Comparison of ENCODE assay signal across 9 cellular contexts in the genomic region with DNA sequence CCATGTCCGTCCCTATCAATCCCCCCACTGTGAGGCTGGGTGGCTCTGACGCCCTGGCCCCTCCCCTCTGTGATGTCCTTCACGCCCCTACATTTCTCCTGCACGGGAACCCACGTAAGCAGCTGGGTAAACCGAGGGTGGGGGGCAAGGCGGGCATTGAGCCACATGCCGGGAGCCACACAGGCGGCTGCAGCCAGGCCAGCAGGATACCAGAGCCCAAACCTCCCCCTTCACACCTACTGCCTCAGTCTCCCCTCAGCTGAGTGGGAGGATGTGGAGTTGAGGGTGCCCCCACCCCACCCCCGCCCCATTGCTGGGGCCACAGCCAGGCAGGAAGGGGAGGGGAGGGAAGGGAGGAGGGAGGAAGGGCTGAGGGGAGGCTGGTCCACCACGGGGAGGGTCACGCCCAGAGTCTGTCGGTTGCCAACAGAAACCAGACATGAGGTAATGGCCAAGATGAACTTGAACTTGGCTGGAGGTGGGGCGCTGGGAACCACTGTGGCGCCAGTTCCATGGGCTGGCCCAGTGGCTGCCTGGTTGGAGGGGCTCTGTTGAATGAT. TPM values are rescaled to one million over a fixed set of nuclear protein-coding genes. Genes with fewer than 3 reads are reported as not detected.
DNase-seq lines count a peak whose midpoint lies in the region; ATAC-seq and TF ChIP-seq lines count a peak whose summit lies in the region.
"Had no signal": no experiment of that assay in that cellular context is flagged by ENCODE, and none has a peak within 500 bp of the region (broad histone marks: within the 10 kb centered on the region; RNA-seq: fewer than 3 reads in every experiment).

No MANE protein-coding gene starts in this region.

- peak overlapping the region; percentile 36 to 79 for H3K27ac ChIP-seq in esophagus (ENCODE audit: low read depth in 2 of 2, low read length in 1 of 2)
- H3K27ac ChIP-seq in mesendoderm (ENCODE audit: low read depth, low read length), result no peak overlapping the region
- peak overlapping the region; percentile 96 for H3K27ac ChIP-seq in vagina

- H3K36me3 ChIP-seq in esophagus (ENCODE audit: control insufficient read depth in 2 of 2, insufficient read depth in 2 of 2, low read length in 1 of 2) (peaks cover 0 to 45% of the 10 kb centered on the region in 2 donors), mesendoderm (ENCODE audit: control insufficient read depth, insufficient read depth, low read length) (no peaks in the 10 kb centered on the region), vagina (peaks cover 0 to 41% of the 10 kb centered on the region in 2 donors)

- no peak overlapping the region for H3K4me3 Mint-ChIP-seq in activated CD8-positive, alpha-beta T cell treated with anti-CD3 and anti-CD28 coated beads, Interleukin-2, amount 10 ng/mL, durations not matched to agents 7 days and 5 days
- H3K4me3 Mint-ChIP-seq in activated CD8-positive, alpha-beta T cell treated with anti-CD3 and anti-CD28 coated beads for 36 hours, result no peak overlapping the region
- H3K4me3 Mint-ChIP-seq: naive B cell had no signal

- peak overlapping the region; percentile 76 for H3K4ac ChIP-seq in mesendoderm (ENCODE audit: low read depth, low read length)

- H3K9me3 ChIP-seq in esophagus (ENCODE audit: control insufficient read depth in 2 of 2, insufficient read depth in 1 of 2, low read depth in 1 of 2, low read length in 1 of 2) (no peaks in the 10 kb centered on the region), vagina (no peaks in the 10 kb centered on the region)

- H3K9me3 Mint-ChIP-seq in activated CD8-positive, alpha-beta T cell treated with anti-CD3 and anti-CD28 coated beads, Interleukin-2, amount 10 ng/mL, durations not matched to agents 7 days and 5 days (ENCODE audit: insufficient read depth), result no peaks in the 10 kb centered on the region
- H3K9me3 Mint-ChIP-seq in activated CD8-positive, alpha-beta T cell treated with anti-CD3 and anti-CD28 coated beads for 36 hours, result no peaks in the 10 kb centered on the region
- H3K9me3 Mint-ChIP-seq: naive B cell had no signal

- H3K27me3 ChIP-seq in esophagus (ENCODE audit: control insufficient read depth in 1 of 2, insufficient read depth in 2 of 2, low read length in 2 of 2) (no peaks in the 10 kb centered on the region), mesendoderm (ENCODE audit: insufficient read depth, low read length, poor library complexity) (no peaks in the 10 kb centered on the region), vagina (no peaks in the 10 kb centered on the region)

- no peak overlapping the region for H2BK15ac ChIP-seq in mesendoderm (replicated peaks; ENCODE audit: low read depth)

- DNase-seq in activated CD8-positive, alpha-beta T cell treated with anti-CD3 and anti-CD28 coated beads, Interleukin-2, amount 10 ng/mL, durations not matched to agents 7 days and 5 days, result peak; percentile 33
- no peak for DNase-seq in activated CD8-positive, alpha-beta T cell treated with anti-CD3 and anti-CD28 coated beads for 36 hours
- DNase-seq in mesendoderm, result peak; percentile 95
- DNase-seq in vagina (ENCODE audit: extremely low spot score in 2 of 2), result peak in 1 of 2 donors; percentile 94
- no peak for DNase-seq in NCI-H2081 treated with DMSO at 0.1 percent for 48 hours (lab: John Stamatoyannopoulos, UW)
- no peak for DNase-seq in DMS79 treated with DMSO at 0.1 percent for 48 hours (lab: John Stamatoyannopoulos, UW)
- DNase-seq: naive B cell had no signal

- H2BK5ac ChIP-seq in mesendoderm (ENCODE audit: low read length), result peak overlapping the region; percentile 90

- H3K4me1 ChIP-seq in esophagus (ENCODE audit: control insufficient read depth in 2 of 2, insufficient read depth in 2 of 2, low read length in 1 of 2), result peaks cover 4 to 6% of the 10 kb centered on the region in 2 donors
- H3K4me1 ChIP-seq in mesendoderm (ENCODE audit: control insufficient read depth, low read depth, low read length), result peaks cover 6% of the 10 kb centered on the region
- peaks cover 40% of the 10 kb centered on the region for H3K4me1 ChIP-seq in vagina

- no peak for TF ChIP-seq CTCF in activated CD8-positive, alpha-beta T cell treated with anti-CD3 and anti-CD28 coated beads for 36 hours (IDR thresholded peaks at IDR 0.05)
- TF ChIP-seq CTCF in vagina (IDR thresholded peaks at IDR 0.05), result no peak

- POLR2A ChIA-PET in activated CD8-positive, alpha-beta T cell treated with anti-CD3 and anti-CD28 coated beads, Interleukin-2, amount 10 ng/mL, durations not matched to agents 7 days and 5 days (lab: Charles Lee), result no interaction called here
- POLR2A ChIA-PET in activated CD8-positive, alpha-beta T cell treated with anti-CD3 and anti-CD28 coated beads for 36 hours (lab: Charles Lee), result no interaction called here

- peak overlapping the region; percentile 73 for H3K23ac ChIP-seq in mesendoderm (ENCODE audit: low read length)

- peak overlapping the region; percentile 51 for H3K18ac ChIP-seq in mesendoderm (ENCODE audit: low read length)

- peak overlapping the region; percentile 60 for H3K9ac ChIP-seq in mesendoderm (ENCODE audit: low read length)

- peak; percentile 40 for ATAC-seq in activated CD8-positive, alpha-beta T cell treated with anti-CD3 and anti-CD28 coated beads, Interleukin-2, amount 10 ng/mL, durations not matched to agents 7 days and 5 days
- no peak for ATAC-seq in activated CD8-positive, alpha-beta T cell treated with anti-CD3 and anti-CD28 coated beads for 36 hours
- no peak for ATAC-seq in HG03280 (IDR thresholded peaks at IDR 0.05; ENCODE audit: unreplicated experiment)

- peak overlapping the region; percentile 94 for H3K56ac ChIP-seq in mesendoderm (ENCODE audit: low read length)

- H3K4me2 ChIP-seq in mesendoderm (ENCODE audit: low read length), result peak overlapping the region; percentile 61

- H3K36me3 Mint-ChIP-seq in activated CD8-positive, alpha-beta T cell treated with anti-CD3 and anti-CD28 coated beads, Interleukin-2, amount 10 ng/mL, durations not matched to agents 7 days and 5 days (ENCODE audit: low read depth), result no peaks in the 10 kb centered on the region
- peaks cover 5% of the 10 kb centered on the region for H3K36me3 Mint-ChIP-seq in activated CD8-positive, alpha-beta T cell treated with anti-CD3 and anti-CD28 coated beads for 36 hours (ENCODE audit: low read depth)

- H3K79me2 ChIP-seq in mesendoderm (ENCODE audit: control insufficient read depth, insufficient read depth, low read length), result no peaks in the 10 kb centered on the region

- H3K4me3 ChIP-seq in esophagus (ENCODE audit: low read depth in 1 of 2, low read length in 2 of 2) (no peak overlapping the region), mesendoderm (ENCODE audit: low read length) (no peak overlapping the region), vagina (peak overlapping the region in 1 of 2 donors; percentile 27)

- CTCF ChIA-PET in activated CD8-positive, alpha-beta T cell treated with anti-CD3 and anti-CD28 coated beads, Interleukin-2, amount 10 ng/mL, durations not matched to agents 7 days and 5 days (lab: Charles Lee), result interaction anchor here (0.9 kb wide), 1 partner anchor 26 kb away, joined by 3 read pairs; no protein-coding TSS in a partner anchor
- CTCF ChIA-PET in activated CD8-positive, alpha-beta T cell treated with anti-CD3 and anti-CD28 coated beads for 36 hours (lab: Charles Lee), result interaction anchor here (1.2 kb wide), 1 partner anchor 13 kb away, joined by 4 read pairs; no protein-coding TSS in a partner anchor

- no peak overlapping the region for H3K27ac Mint-ChIP-seq in activated CD8-positive, alpha-beta T cell treated with anti-CD3 and anti-CD28 coated beads, Interleukin-2, amount 10 ng/mL, durations not matched to agents 7 days and 5 days
- H3K27ac Mint-ChIP-seq in activated CD8-positive, alpha-beta T cell treated with anti-CD3 and anti-CD28 coated beads for 36 hours, result no peak overlapping the region
- H3K27ac Mint-ChIP-seq: naive B cell had no signal

- H3K4me1 Mint-ChIP-seq in activated CD8-positive, alpha-beta T cell treated with anti-CD3 and anti-CD28 coated beads, Interleukin-2, amount 10 ng/mL, durations not matched to agents 7 days and 5 days (ENCODE audit: low read depth), result peaks cover 17% of the 10 kb centered on the region
- H3K4me1 Mint-ChIP-seq in activated CD8-positive, alpha-beta T cell treated with anti-CD3 and anti-CD28 coated beads for 36 hours (ENCODE audit: low read depth), result no peaks in the 10 kb centered on the region
- H3K4me1 Mint-ChIP-seq: naive B cell had no signal

- no peaks in the 10 kb centered on the region for H3K27me3 Mint-ChIP-seq in activated CD8-positive, alpha-beta T cell treated with anti-CD3 and anti-CD28 coated beads, Interleukin-2, amount 10 ng/mL, durations not matched to agents 7 days and 5 days (ENCODE audit: low read depth)
- H3K27me3 Mint-ChIP-seq in activated CD8-positive, alpha-beta T cell treated with anti-CD3 and anti-CD28 coated beads for 36 hours, result no peaks in the 10 kb centered on the region
- H3K27me3 Mint-ChIP-seq: naive B cell had no signal

- TF ChIP-seq POLR2A in vagina (IDR thresholded peaks at IDR 0.05), result no peak

- H4K8ac ChIP-seq in mesendoderm (ENCODE audit: low read depth, low read length), result no peak overlapping the region

- peak overlapping the region; percentile 9 for H2BK120ac ChIP-seq in mesendoderm (ENCODE audit: low read depth, low read length)

- H3K79me1 ChIP-seq in mesendoderm (ENCODE audit: low read length), result no peaks in the 10 kb centered on the region

- WGBS in esophagus, 2 donors, result 40% methylated on average over 14 to 15 of the region's 15 CpGs
- WGBS in mesendoderm (ENCODE audit: extremely low coverage, insufficient coverage, low lambda C conversion rate), result no CpG with 5 or more reads among the region's 15 CpGs

- intact Hi-C loops in activated CD8-positive, alpha-beta T cell treated with anti-CD3 and anti-CD28 coated beads for 36 hours (cut with micrococcal nuclease), result no loop called here
- intact Hi-C loops in vagina (cut with DNase I), result no loop called here

- H2AK5ac ChIP-seq in mesendoderm (ENCODE audit: low read length), result peak overlapping the region; percentile 67

- peak overlapping the region; percentile 13 for H4K5ac ChIP-seq in mesendoderm (ENCODE audit: low read length)

RNA-seq across cellular contexts. Expression of gene SMIM24, which starts 20.9 kb away (rescaled TPM):
- 1 to 10 TPM; 2.5 to 3.5 TPM for total RNA-seq in activated CD8-positive, alpha-beta T cell treated with anti-CD3 and anti-CD28 coated beads, Interleukin-2, amount 10 ng/mL, durations not matched to agents 7 days and 5 days
- total RNA-seq in activated CD8-positive, alpha-beta T cell treated with anti-CD3 and anti-CD28 coated beads for 36 hours, result 1 to 10 TPM; 1.6 to 3.8 TPM
- under 1 TPM; 0.02 to 0.29 TPM for polyA plus RNA-seq in esophagus
- 6.4 TPM for polyA plus RNA-seq in mesendoderm (2013, experiment 1 of 2)
- polyA plus RNA-seq in mesendoderm (2013, experiment 2 of 2), result 5.3 TPM
- not detected for total RNA-seq in vagina

RNA-seq across cellular contexts. Expression of gene SMIM44, which starts 23.8 kb away (rescaled TPM):
- not detected for total RNA-seq in activated CD8-positive, alpha-beta T cell treated with anti-CD3 and anti-CD28 coated beads, Interleukin-2, amount 10 ng/mL, durations not matched to agents 7 days and 5 days
- total RNA-seq in activated CD8-positive, alpha-beta T cell treated with anti-CD3 and anti-CD28 coated beads for 36 hours, result not detected
- not detected for polyA plus RNA-seq in esophagus
- not detected for polyA plus RNA-seq in mesendoderm (2013, experiment 1 of 2)
- polyA plus RNA-seq in mesendoderm (2013, experiment 2 of 2), result not detected
- not detected for total RNA-seq in vagina

RNA-seq across cellular contexts. Expression of gene DOHH, which starts 41.1 kb away (rescaled TPM):
- 10 to 100 TPM; 14.6 to 16.1 TPM for total RNA-seq in activated CD8-positive, alpha-beta T cell treated with anti-CD3 and anti-CD28 coated beads, Interleukin-2, amount 10 ng/mL, durations not matched to agents 7 days and 5 days
- 10 to 100 TPM; 15.7 to 17.0 TPM for total RNA-seq in activated CD8-positive, alpha-beta T cell treated with anti-CD3 and anti-CD28 coated beads for 36 hours
- polyA plus RNA-seq in esophagus, result 10 to 100 TPM; 14.9 to 16.7 TPM
- 9.3 TPM for polyA plus RNA-seq in mesendoderm (2013, experiment 1 of 2)
- polyA plus RNA-seq in mesendoderm (2013, experiment 2 of 2), result 9.4 TPM
- total RNA-seq in vagina, result 15.0 TPM

RNA-seq across cellular contexts. Expression of gene FZR1, which starts 46.7 kb away (rescaled TPM):
- total RNA-seq in activated CD8-positive, alpha-beta T cell treated with anti-CD3 and anti-CD28 coated beads, Interleukin-2, amount 10 ng/mL, durations not matched to agents 7 days and 5 days, result 10 to 100 TPM; 72.7 to 81.6 TPM
- 10 to 100 TPM; 39.9 to 40.9 TPM for total RNA-seq in activated CD8-positive, alpha-beta T cell treated with anti-CD3 and anti-CD28 coated beads for 36 hours
- polyA plus RNA-seq in esophagus, result 10 to 100 TPM; 23.0 to 28.0 TPM
- 20.3 TPM for polyA plus RNA-seq in mesendoderm (2013, experiment 1 of 2)
- polyA plus RNA-seq in mesendoderm (2013, experiment 2 of 2), result 21.8 TPM
- total RNA-seq in vagina, result 29.2 TPM

Comparison
In these comparisons a context has a peak if more than half of its experiments do, and no peak if none do; other contexts are left out.
1. DNase-seq: peak in activated CD8-positive, alpha-beta T cell treated with anti-CD3 and anti-CD28 coated beads, Interleukin-2, amount 10 ng/mL, durations not matched to agents 7 days and 5 days (single experiment) and mesendoderm (single experiment); none in activated CD8-positive, alpha-beta T cell treated with anti-CD3 and anti-CD28 coated beads for 36 hours (single experiment), NCI-H2081 treated with DMSO at 0.1 percent for 48 hours (single experiment) and DMS79 treated with DMSO at 0.1 percent for 48 hours (single experiment).